Comparison of ENCODE assay signal across 22 cellular contexts in genomic region chr17:57991537-57991936, GRCh38.
"Had no signal": no experiment of that assay in that cellular context is flagged by ENCODE, and none has a peak within 500 bp of the region (broad histone marks: within the 10 kb centered on the region; RNA-seq: fewer than 3 reads in every experiment).

No MANE protein-coding gene starts in this region.

- H3K4me3 ChIP-seq: lung, right atrium auricular region, skin epidermis, suprapubic skin had no signal

- H3K27ac ChIP-seq: skin epidermis, suprapubic skin had no signal

- DNase-seq: activated CD4-positive, alpha-beta T cell treated with anti-CD3 and anti-CD28 coated beads, Interleukin-2, amount 10 ng/mL, durations not matched to agents 7 days and 5 days; activated CD8-positive, alpha-beta memory T cell treated with anti-CD3 and anti-CD28 coated beads, Interleukin-2, amount 50 U/mL, for 48 hours; activated CD8-positive, alpha-beta T cell treated with anti-CD3 and anti-CD28 coated beads, Interleukin-2, amount 10 ng/mL, durations not matched to agents 7 days and 5 days; activated gamma-delta T cell treated with Interleukin-2 at 50 U/mL for 16 hours; activated naive CD8-positive, alpha-beta T cell treated with anti-CD3 and anti-CD28 coated beads, Interleukin-2, amount 10 ng/mL, durations not matched to agents 7 days and 5 days; anterior cingulate cortex; caudate nucleus; effector memory CD8-positive, alpha-beta T cell; foreskin fibroblast; glutamatergic neuron; hypothalamus; stimulated activated CD4-positive, alpha-beta T cell treated with anti-CD3 and anti-CD28 coated beads, Interleukin-15, amount 100 ng/mL, for 24 hours; stimulated activated CD4-positive, alpha-beta T cell treated with anti-CD3 and anti-CD28 coated beads, Interleukin-2, amount 100 ng/mL, for 48 hours; stimulated activated naive CD8-positive, alpha-beta T cell treated with anti-CD3 and anti-CD28 coated beads, Interleukin-15, amount 100 ng/mL, for 72 hours; T1000 had no signal

- H3K36me3 Mint-ChIP-seq: brain had no signal

- H3K36me3 ChIP-seq: right atrium auricular region, suprapubic skin had no signal

- H3K9me3 ChIP-seq: right atrium auricular region, suprapubic skin had no signal

- H3K27me3 ChIP-seq: right atrium auricular region, suprapubic skin had no signal

- H3K27ac Mint-ChIP-seq: activated CD8-positive, alpha-beta T cell treated with anti-CD3 and anti-CD28 coated beads, Interleukin-2, amount 10 ng/mL, durations not matched to agents 7 days and 5 days; activated naive CD8-positive, alpha-beta T cell treated with anti-CD3 and anti-CD28 coated beads, Interleukin-2, amount 10 ng/mL, durations not matched to agents 7 days and 5 days; effector memory CD8-positive, alpha-beta T cell; type B pancreatic cell had no signal

- ATAC-seq: activated CD4-positive, CD25-positive, alpha-beta regulatory T cell treated with anti-CD3 and anti-CD28 coated beads, Interleukin-2, amount 50 U/mL, for 24 hours; activated CD8-positive, alpha-beta T cell treated with anti-CD3 and anti-CD28 coated beads, Interleukin-2, amount 10 ng/mL, durations not matched to agents 7 days and 5 days; effector memory CD8-positive, alpha-beta T cell; stimulated activated naive CD8-positive, alpha-beta T cell treated with anti-CD3 and anti-CD28 coated beads, Interleukin-15, amount 100 ng/mL, for 72 hours had no signal

- H3K27me3 Mint-ChIP-seq: activated CD4-positive, alpha-beta T cell treated with anti-CD3 and anti-CD28 coated beads, Interleukin-2, amount 10 ng/mL, durations not matched to agents 7 days and 5 days; activated naive CD8-positive, alpha-beta T cell treated with anti-CD3 and anti-CD28 coated beads, Interleukin-2, amount 10 ng/mL, durations not matched to agents 7 days and 5 days; effector memory CD8-positive, alpha-beta T cell; stimulated activated naive CD8-positive, alpha-beta T cell treated with anti-CD3 and anti-CD28 coated beads, Interleukin-15, amount 100 ng/mL, for 72 hours had no signal

- H3K9me3 Mint-ChIP-seq: activated CD4-positive, alpha-beta T cell treated with anti-CD3 and anti-CD28 coated beads, Interleukin-2, amount 10 ng/mL, durations not matched to agents 7 days and 5 days; activated naive CD8-positive, alpha-beta T cell treated with anti-CD3 and anti-CD28 coated beads, Interleukin-2, amount 10 ng/mL, durations not matched to agents 7 days and 5 days; effector memory CD8-positive, alpha-beta T cell; stimulated activated naive CD8-positive, alpha-beta T cell treated with anti-CD3 and anti-CD28 coated beads, Interleukin-15, amount 100 ng/mL, for 72 hours; type B pancreatic cell had no signal

- H3K4me3 Mint-ChIP-seq: activated CD4-positive, alpha-beta T cell treated with anti-CD3 and anti-CD28 coated beads, Interleukin-2, amount 10 ng/mL, durations not matched to agents 7 days and 5 days; activated CD8-positive, alpha-beta T cell treated with anti-CD3 and anti-CD28 coated beads, Interleukin-2, amount 10 ng/mL, durations not matched to agents 7 days and 5 days; activated naive CD8-positive, alpha-beta T cell treated with anti-CD3 and anti-CD28 coated beads, Interleukin-2, amount 10 ng/mL, durations not matched to agents 7 days and 5 days; brain; effector memory CD8-positive, alpha-beta T cell; stimulated activated naive CD8-positive, alpha-beta T cell treated with anti-CD3 and anti-CD28 coated beads, Interleukin-15, amount 100 ng/mL, for 72 hours; type B pancreatic cell had no signal
